In the genomic region with DNA sequence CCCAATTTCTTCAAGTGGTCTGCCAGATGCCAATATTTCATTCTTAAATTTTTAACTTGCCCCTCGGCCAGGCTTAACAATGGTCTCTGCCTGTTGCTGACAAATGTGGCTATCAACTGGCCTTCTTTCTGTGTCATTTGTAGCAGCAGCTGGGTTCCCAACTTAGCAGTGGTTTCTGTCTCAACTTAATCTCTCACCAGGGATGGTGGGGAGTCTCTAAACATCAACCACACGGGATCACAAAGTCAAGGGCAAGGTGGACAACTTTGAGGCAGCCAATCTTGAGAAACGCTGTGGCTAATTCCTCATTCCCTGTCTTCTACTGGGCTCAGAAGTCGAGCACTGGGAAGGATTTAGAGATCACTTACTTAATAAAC, we compare ENCODE assay signal across 10 cellular contexts.
DNase-seq lines count a peak whose midpoint lies in the region; ATAC-seq and TF ChIP-seq lines count a peak whose summit lies in the region.
"Had no signal": no experiment of that assay in that cellular context is flagged by ENCODE, and none has a peak within 500 bp of the region (broad histone marks: within the 10 kb centered on the region; RNA-seq: fewer than 3 reads in every experiment).

No MANE protein-coding gene starts in this region.

- no peak for DNase-seq in CD4-positive, CD25-positive, alpha-beta regulatory T cell
- DNase-seq in IMR-90 (no peak), body of pancreas (no peak), dedifferentiated amniotic fluid mesenchymal stem cell (ENCODE audit: extremely low spot score) (no peak), caudate nucleus (lab: John Stamatoyannopoulos, UW) (no peak)
- DNase-seq: NCI-H748 treated with DMSO at 0.1 percent for 48 hours had no signal

- H4K5ac ChIP-seq in IMR-90 (ENCODE audit: low read depth, low read length): peak overlapping the region; percentile 80

- ATAC-seq in CD4-positive, CD25-positive, alpha-beta regulatory T cell (ENCODE audit: low read depth in 2 of 2): no peak
- ATAC-seq in IMR-90 (ENCODE audit: low read depth) (peak; percentile 2; the same call in 1 of the 2 replicates), body of pancreas (no peak), GM21381 (IDR thresholded peaks at IDR 0.05; ENCODE audit: unreplicated experiment) (no peak), GM21576 (IDR thresholded peaks at IDR 0.05; ENCODE audit: unreplicated experiment) (no peak)
- ATAC-seq: K562 had no signal

- peak overlapping the region; percentile 73 to 88 for H4K8ac ChIP-seq in IMR-90 (ENCODE audit: low read depth in 2 of 2, low read length in 2 of 2)

- in situ Hi-C loops in IMR-90 (cut with MboI; ENCODE audit: low sequenced_read_pairs): no loop called here

- H3K27ac Mint-ChIP-seq in CD4-positive, CD25-positive, alpha-beta regulatory T cell: peak overlapping the region; percentile 88 to 98 (median 88)

- H3K27me3 Mint-ChIP-seq in CD4-positive, CD25-positive, alpha-beta regulatory T cell: no peaks in the 10 kb centered on the region

- H2AK5ac ChIP-seq in IMR-90 (ENCODE audit: low read depth, low read length): peak overlapping the region; percentile 92

- H3K4me2 ChIP-seq in IMR-90 (ENCODE audit: low read depth, low read length): peak overlapping the region; percentile 78

- peaks cover 56% of the 10 kb centered on the region for H3K4me1 ChIP-seq in CD4-positive, CD25-positive, alpha-beta regulatory T cell (ENCODE audit: control insufficient read depth, insufficient read depth, low read length, poor library complexity, severe bottlenecking)
- H3K4me1 ChIP-seq in IMR-90 (ENCODE audit: control insufficient read depth, insufficient read depth, low read length) (peaks cover 33% of the 10 kb centered on the region), body of pancreas (peaks cover 58% of the 10 kb centered on the region), neutrophil (ENCODE audit: control insufficient read depth in 1 of 2, insufficient read depth in 1 of 2, low read depth in 1 of 2, low read length in 1 of 2) (peaks cover 43 to 53% of the 10 kb centered on the region in 2 experiments)

- dilution Hi-C loops in IMR-90 (cut with HindIII; ENCODE audit: low sequenced_read_pairs, unreplicated experiment): no loop called here

- peak overlapping the region in 1 of 4 donors; percentile 72 for H3K4me3 Mint-ChIP-seq in CD4-positive, CD25-positive, alpha-beta regulatory T cell

- peaks cover 42 to 84% (median 66%) of the 10 kb centered on the region in 4 donors for H3K4me1 Mint-ChIP-seq in CD4-positive, CD25-positive, alpha-beta regulatory T cell

- peak overlapping the region; percentile 96 for H3K4ac ChIP-seq in IMR-90 (ENCODE audit: low read depth, low read length)

- intact Hi-C loops in IMR-90 (cut with micrococcal nuclease): loop anchor here (1.0 to 5.0 kb wide), 4 partner anchors 20 to 74 kb away; no protein-coding TSS in a partner anchor
- intact Hi-C loops in body of pancreas (cut with DNase I): no loop called here

- no peaks in the 10 kb centered on the region for H3K36me3 Mint-ChIP-seq in CD4-positive, CD25-positive, alpha-beta regulatory T cell

- TF ChIP-seq CTCF in IMR-90 (conservative IDR thresholded peaks at IDR 0.05; ENCODE audit: low read depth, low read length): no peak
- no peak for TF ChIP-seq CTCF in body of pancreas (IDR thresholded peaks at IDR 0.05)
- TF ChIP-seq CTCF in neutrophil (IDR thresholded peaks at IDR 0.05): no peak

- H3K23ac ChIP-seq in IMR-90 (ENCODE audit: low read depth, low read length): peak overlapping the region; percentile 69

- no peaks in the 10 kb centered on the region for H3K36me3 ChIP-seq in CD4-positive, CD25-positive, alpha-beta regulatory T cell (ENCODE audit: control insufficient read depth, insufficient read depth, low read length)
- H3K36me3 ChIP-seq in IMR-90 (ENCODE audit: control insufficient read depth, insufficient read depth, low read length): no peaks in the 10 kb centered on the region
- H3K36me3 ChIP-seq in body of pancreas (replicated peaks in 1 of 2; ENCODE audit: insufficient read depth in 1 of 2, low read depth in 2 of 2): no peaks in the 10 kb centered on the region
- no peaks in the 10 kb centered on the region for H3K36me3 ChIP-seq in neutrophil

- peak overlapping the region; percentile 99 for H2BK20ac ChIP-seq in IMR-90 (ENCODE audit: low read depth, low read length)

- H2BK15ac ChIP-seq in IMR-90 (ENCODE audit: low read depth, low read length): peak overlapping the region; percentile 92

- H3K27me3 ChIP-seq in CD4-positive, CD25-positive, alpha-beta regulatory T cell (ENCODE audit: control insufficient read depth, insufficient read depth, low read length): no peaks in the 10 kb centered on the region
- H3K27me3 ChIP-seq in IMR-90 (ENCODE audit: control insufficient read depth, insufficient read depth, low read length): no peaks in the 10 kb centered on the region
- no peaks in the 10 kb centered on the region for H3K27me3 ChIP-seq in body of pancreas
- no peaks in the 10 kb centered on the region for H3K27me3 ChIP-seq in neutrophil

- peaks cover 40% of the 10 kb centered on the region for H3K9me1 ChIP-seq in IMR-90 (ENCODE audit: insufficient read depth, low read length)

- peak overlapping the region; percentile 94 for H2BK120ac ChIP-seq in IMR-90 (ENCODE audit: low read depth, low read length)

- H3K4me3 ChIP-seq in CD4-positive, CD25-positive, alpha-beta regulatory T cell (ENCODE audit: low read depth, low read length): no peak overlapping the region
- H3K4me3 ChIP-seq in IMR-90 (ENCODE audit: insufficient read depth, low read depth, low read length) (no peak overlapping the region), body of pancreas (no peak overlapping the region), neutrophil (ENCODE audit: low read depth in 1 of 2, low read length in 1 of 2) (no peak overlapping the region)
- H3K4me3 ChIP-seq: K562 had no signal

- no peak for TF ChIP-seq RAD21 in IMR-90 (IDR thresholded peaks at IDR 0.05; ENCODE audit: low read length)

- H3K9ac ChIP-seq in IMR-90 (ENCODE audit: low read depth, low read length): peak overlapping the region; percentile 64

- H2AFZ ChIP-seq in IMR-90 (replicated peaks; ENCODE audit: low read length, poor library complexity): no peak overlapping the region

- WGBS in IMR-90 (ENCODE audit: extremely low coverage in 2 of 2, insufficient read length in 1 of 2), 2 experiments: 0% methylated on average over 1 of the region's 4 CpGs; no CpG with 5 or more reads in 1 of the 2 experiments
- 66 to 82% methylated on average over 4 of the region's 4 CpGs for WGBS in body of pancreas, 2 donors

- peak overlapping the region; percentile 89 for H2BK5ac ChIP-seq in IMR-90 (ENCODE audit: low read depth, low read length, poor library complexity, severe bottlenecking)

- POLR2A ChIA-PET in IMR-90 (lab: Charles Lee; ENCODE audit: unreplicated experiment): interaction anchor here (1.0 kb wide), 1 partner anchor 56 kb away, joined by 3 read pairs; no protein-coding TSS in a partner anchor

- no peak; the same call in 1 of the 2 replicates for TF ChIP-seq POLR2A in IMR-90 (IDR thresholded peaks at IDR 0.05; ENCODE audit: low read depth, low read length)
- no peak for TF ChIP-seq POLR2A in body of pancreas (IDR thresholded peaks at IDR 0.05)

- no peaks in the 10 kb centered on the region for H3K9me3 ChIP-seq in CD4-positive, CD25-positive, alpha-beta regulatory T cell (ENCODE audit: control insufficient read depth in 2 of 2, low read length in 2 of 2)
- H3K9me3 ChIP-seq in IMR-90 (ENCODE audit: control insufficient read depth, insufficient read depth, low read length) (no peaks in the 10 kb centered on the region), body of pancreas (no peaks in the 10 kb centered on the region), neutrophil (no peaks in the 10 kb centered on the region)

- peak overlapping the region; percentile 6 for H2AK9ac ChIP-seq in IMR-90 (replicated peaks; ENCODE audit: low read depth, low read length, poor library complexity)

- H3K14ac ChIP-seq in IMR-90 (replicated peaks; ENCODE audit: low read depth, low read length): peak overlapping the region; percentile 83

- H3K56ac ChIP-seq in IMR-90 (ENCODE audit: extremely low read depth, insufficient read depth, low read length): peak overlapping the region; percentile 87

- CTCF ChIA-PET in IMR-90 (lab: Yijun Ruan, JAX): no interaction called here

- peak overlapping the region; percentile 97 for H4K91ac ChIP-seq in IMR-90 (ENCODE audit: insufficient read depth, low read depth, low read length)

- H3K27ac ChIP-seq in CD4-positive, CD25-positive, alpha-beta regulatory T cell (ENCODE audit: insufficient read depth, low read length, poor library complexity, severe bottlenecking): peak overlapping the region; percentile 15
- peak overlapping the region; percentile 99 for H3K27ac ChIP-seq in IMR-90 (ENCODE audit: insufficient read depth, low read length)
- peak overlapping the region; percentile 77 to 83 (median 80) for H3K27ac ChIP-seq in body of pancreas
- H3K27ac ChIP-seq in neutrophil: peak overlapping the region; percentile 99
- no peak overlapping the region for H3K27ac ChIP-seq in caudate nucleus (ENCODE audit: low read depth, low read length)

- H4K20me1 ChIP-seq in IMR-90 (ENCODE audit: insufficient read depth, low read length): peaks cover 23% of the 10 kb centered on the region

- peak overlapping the region; percentile 97 for H3K18ac ChIP-seq in IMR-90 (ENCODE audit: low read depth, low read length)

- no TSS peak for BruUV-seq in IMR-90 (replicated peaks; lab: Mats Ljungman, UMichigan)

- peaks cover 21 to 74% of the 10 kb centered on the region in 2 experiments for H3K79me1 ChIP-seq in IMR-90 (ENCODE audit: low read depth in 1 of 2, low read length in 2 of 2)

- no peaks in the 10 kb centered on the region for H3K9me3 Mint-ChIP-seq in CD4-positive, CD25-positive, alpha-beta regulatory T cell

TF ChIP-seq in IMR-90, 13 proteins besides CTCF, POLR2A, EP300 and RAD21:
- TF ChIP-seq NFE2L2 (IDR thresholded peaks at IDR 0.05; ENCODE audit: low read depth, low read length): no peak
